In the genomic region with DNA sequence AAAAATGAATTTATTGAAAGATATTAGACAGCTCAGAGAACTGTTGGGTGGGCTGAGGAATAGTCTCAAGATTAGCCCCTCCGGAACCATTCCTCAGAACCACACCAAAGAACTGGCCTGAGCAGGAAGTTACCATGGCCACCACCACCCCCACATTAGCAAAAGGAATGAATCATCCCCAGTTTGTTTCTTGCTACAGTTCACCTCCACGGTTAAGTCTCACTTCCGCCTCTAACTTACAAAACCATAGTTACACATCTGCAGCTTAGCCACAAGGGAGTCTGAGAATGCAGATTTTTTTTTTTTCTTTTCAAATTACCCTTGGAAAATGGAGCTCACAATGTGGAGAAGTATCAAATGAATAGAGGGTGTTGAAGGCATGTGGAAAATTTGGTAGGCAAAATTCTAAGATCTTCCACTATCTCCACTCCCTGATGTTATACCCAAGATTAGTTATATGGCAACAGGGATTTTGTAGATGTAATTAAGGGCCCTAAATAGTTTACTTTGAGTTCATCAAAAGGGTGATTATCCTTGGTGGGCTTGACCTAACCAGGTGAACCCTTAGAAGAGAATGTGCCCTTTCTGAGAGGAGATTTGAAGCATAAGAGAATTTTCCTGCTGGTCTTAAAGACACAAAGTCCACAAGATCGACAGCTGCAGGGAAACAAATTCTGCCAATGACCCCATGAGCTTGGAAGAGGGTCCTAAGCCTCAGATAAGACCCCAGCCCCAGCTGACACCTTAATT, we compare ENCODE assay signal across 1 cellular context.
TF ChIP-seq lines count a peak whose summit lies in the region.

No MANE protein-coding gene starts in this region.

TF ChIP-seq in K562, 482 proteins besides CTCF, POLR2A, EP300 and RAD21 (continued from another document and continues in another):
- TF ChIP-seq, protein P1, sequence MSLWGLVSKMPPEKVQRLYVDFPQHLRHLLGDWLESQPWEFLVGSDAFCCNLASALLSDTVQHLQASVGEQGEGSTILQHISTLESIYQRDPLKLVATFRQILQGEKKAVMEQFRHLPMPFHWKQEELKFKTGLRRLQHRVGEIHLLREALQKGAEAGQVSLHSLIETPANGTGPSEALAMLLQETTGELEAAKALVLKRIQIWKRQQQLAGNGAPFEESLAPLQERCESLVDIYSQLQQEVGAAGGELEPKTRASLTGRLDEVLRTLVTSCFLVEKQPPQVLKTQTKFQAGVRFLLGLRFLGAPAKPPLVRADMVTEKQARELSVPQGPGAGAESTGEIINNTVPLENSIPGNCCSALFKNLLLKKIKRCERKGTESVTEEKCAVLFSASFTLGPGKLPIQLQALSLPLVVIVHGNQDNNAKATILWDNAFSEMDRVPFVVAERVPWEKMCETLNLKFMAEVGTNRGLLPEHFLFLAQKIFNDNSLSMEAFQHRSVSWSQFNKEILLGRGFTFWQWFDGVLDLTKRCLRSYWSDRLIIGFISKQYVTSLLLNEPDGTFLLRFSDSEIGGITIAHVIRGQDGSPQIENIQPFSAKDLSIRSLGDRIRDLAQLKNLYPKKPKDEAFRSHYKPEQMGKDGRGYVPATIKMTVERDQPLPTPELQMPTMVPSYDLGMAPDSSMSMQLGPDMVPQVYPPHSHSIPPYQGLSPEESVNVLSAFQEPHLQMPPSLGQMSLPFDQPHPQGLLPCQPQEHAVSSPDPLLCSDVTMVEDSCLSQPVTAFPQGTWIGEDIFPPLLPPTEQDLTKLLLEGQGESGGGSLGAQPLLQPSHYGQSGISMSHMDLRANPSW (CRISPR knock-in tag; IDR thresholded peaks at IDR 0.05): no peak
- TF ChIP-seq MAFG (tag; conservative IDR thresholded peaks at IDR 0.05) (no peak), ZBTB8A (IDR thresholded peaks at IDR 0.05; ENCODE audit: partially characterized antibody) (no peak), PRMT5 (CRISPR knock-in tag; IDR thresholded peaks at IDR 0.05) (no peak), DIDO1 (tag; IDR thresholded peaks at IDR 0.05; ENCODE audit: low read depth) (no peak), MECOM (CRISPR knock-in tag; IDR thresholded peaks at IDR 0.05) (no peak), GTF2A2 (tag; IDR thresholded peaks at IDR 0.05) (no peak), XRCC5 (IDR thresholded peaks at IDR 0.05; ENCODE audit: low read depth, low read length) (no peak), SMARCE1 (IDR thresholded peaks at IDR 0.05) (peak; percentile 40; the same call in 1 of the 2 replicates), MAZ (CRISPR knock-in tag; conservative IDR thresholded peaks at IDR 0.05 in 1 of 2, IDR thresholded peaks at IDR 0.05 in 1 of 2) (no peak), JUND (IDR thresholded peaks at IDR 0.05; ENCODE audit: borderline replicate concordance, low read depth, low read length) (peak; percentile 84), JUND (tag; IDR thresholded peaks at IDR 0.05; ENCODE audit: borderline replicate concordance, low read depth, low read length) (peak; percentile 61; the same call in 1 of the 3 replicates), RCOR1 (IDR thresholded peaks at IDR 0.05; ENCODE audit: borderline replicate concordance in 1 of 2, low read depth in 2 of 2, low read length in 2 of 2) (0 out of 4 replicates have a peak, but pooled peaks of 1 of the 2 experiments have one; percentile 34), TRIM24 (IDR thresholded peaks at IDR 0.05) (peak in 1 of 2 experiments; percentile 48; a peak in 1 of 4 replicates), HNRNPLL (IDR thresholded peaks at IDR 0.05; ENCODE audit: low read depth, low read length, poor library complexity, severe bottlenecking) (no peak), ZNF77 (CRISPR knock-in tag; IDR thresholded peaks at IDR 0.05) (no peak), FOXK1 (CRISPR knock-in tag; IDR thresholded peaks at IDR 0.05; ENCODE audit: borderline replicate concordance) (no peak), NFATC3 (IDR thresholded peaks at IDR 0.05) (no peak), ZNF436 (CRISPR knock-in tag; IDR thresholded peaks at IDR 0.05) (no peak), CCAR2 (IDR thresholded peaks at IDR 0.05; ENCODE audit: low read depth, low read length) (no peak), ZZZ3 (IDR thresholded peaks at IDR 0.05) (no peak), ZNF584 (CRISPR knock-in tag; IDR thresholded peaks at IDR 0.05; ENCODE audit: low read depth) (0 out of 2 replicates have a peak, but pooled peaks have one; percentile 54), BCOR (IDR thresholded peaks at IDR 0.05) (no peak), ZNF76 (CRISPR knock-in tag; IDR thresholded peaks at IDR 0.05; ENCODE audit: borderline replicate concordance) (no peak), FOSL1 (tag; conservative IDR thresholded peaks at IDR 0.05) (peak; percentile 85), TBL1XR1 (IDR thresholded peaks at IDR 0.05; ENCODE audit: low read length in 2 of 2) (no peak), HMG20B (CRISPR knock-in tag; IDR thresholded peaks at IDR 0.05) (no peak), MAFF (IDR thresholded peaks at IDR 0.05; ENCODE audit: low read length) (no peak), NEUROD1 (IDR thresholded peaks at IDR 0.05; ENCODE audit: borderline replicate concordance, low read depth, low read length, partially characterized antibody) (peak; percentile 30), ATF7 (IDR thresholded peaks at IDR 0.05) (no peak), HOXB6 (CRISPR knock-in tag; IDR thresholded peaks at IDR 0.05; ENCODE audit: borderline replicate concordance) (no peak), SMAD4 (CRISPR knock-in tag; conservative IDR thresholded peaks at IDR 0.05) (no peak), SPI1 (IDR thresholded peaks at IDR 0.05; ENCODE audit: borderline replicate concordance, low read depth, low read length) (peak; percentile 53; the same call in 1 of the 2 replicates)
- TF ChIP-seq, protein P2, sequence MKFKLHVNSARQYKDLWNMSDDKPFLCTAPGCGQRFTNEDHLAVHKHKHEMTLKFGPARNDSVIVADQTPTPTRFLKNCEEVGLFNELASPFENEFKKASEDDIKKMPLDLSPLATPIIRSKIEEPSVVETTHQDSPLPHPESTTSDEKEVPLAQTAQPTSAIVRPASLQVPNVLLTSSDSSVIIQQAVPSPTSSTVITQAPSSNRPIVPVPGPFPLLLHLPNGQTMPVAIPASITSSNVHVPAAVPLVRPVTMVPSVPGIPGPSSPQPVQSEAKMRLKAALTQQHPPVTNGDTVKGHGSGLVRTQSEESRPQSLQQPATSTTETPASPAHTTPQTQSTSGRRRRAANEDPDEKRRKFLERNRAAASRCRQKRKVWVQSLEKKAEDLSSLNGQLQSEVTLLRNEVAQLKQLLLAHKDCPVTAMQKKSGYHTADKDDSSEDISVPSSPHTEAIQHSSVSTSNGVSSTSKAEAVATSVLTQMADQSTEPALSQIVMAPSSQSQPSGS (CRISPR knock-in tag; IDR thresholded peaks at IDR 0.05): no peak
- TF ChIP-seq, protein P3, sequence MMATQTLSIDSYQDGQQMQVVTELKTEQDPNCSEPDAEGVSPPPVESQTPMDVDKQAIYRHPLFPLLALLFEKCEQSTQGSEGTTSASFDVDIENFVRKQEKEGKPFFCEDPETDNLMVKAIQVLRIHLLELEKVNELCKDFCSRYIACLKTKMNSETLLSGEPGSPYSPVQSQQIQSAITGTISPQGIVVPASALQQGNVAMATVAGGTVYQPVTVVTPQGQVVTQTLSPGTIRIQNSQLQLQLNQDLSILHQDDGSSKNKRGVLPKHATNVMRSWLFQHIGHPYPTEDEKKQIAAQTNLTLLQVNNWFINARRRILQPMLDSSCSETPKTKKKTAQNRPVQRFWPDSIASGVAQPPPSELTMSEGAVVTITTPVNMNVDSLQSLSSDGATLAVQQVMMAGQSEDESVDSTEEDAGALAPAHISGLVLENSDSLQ (IDR thresholded peaks at IDR 0.05): no peak
- TF ChIP-seq, protein P4, sequence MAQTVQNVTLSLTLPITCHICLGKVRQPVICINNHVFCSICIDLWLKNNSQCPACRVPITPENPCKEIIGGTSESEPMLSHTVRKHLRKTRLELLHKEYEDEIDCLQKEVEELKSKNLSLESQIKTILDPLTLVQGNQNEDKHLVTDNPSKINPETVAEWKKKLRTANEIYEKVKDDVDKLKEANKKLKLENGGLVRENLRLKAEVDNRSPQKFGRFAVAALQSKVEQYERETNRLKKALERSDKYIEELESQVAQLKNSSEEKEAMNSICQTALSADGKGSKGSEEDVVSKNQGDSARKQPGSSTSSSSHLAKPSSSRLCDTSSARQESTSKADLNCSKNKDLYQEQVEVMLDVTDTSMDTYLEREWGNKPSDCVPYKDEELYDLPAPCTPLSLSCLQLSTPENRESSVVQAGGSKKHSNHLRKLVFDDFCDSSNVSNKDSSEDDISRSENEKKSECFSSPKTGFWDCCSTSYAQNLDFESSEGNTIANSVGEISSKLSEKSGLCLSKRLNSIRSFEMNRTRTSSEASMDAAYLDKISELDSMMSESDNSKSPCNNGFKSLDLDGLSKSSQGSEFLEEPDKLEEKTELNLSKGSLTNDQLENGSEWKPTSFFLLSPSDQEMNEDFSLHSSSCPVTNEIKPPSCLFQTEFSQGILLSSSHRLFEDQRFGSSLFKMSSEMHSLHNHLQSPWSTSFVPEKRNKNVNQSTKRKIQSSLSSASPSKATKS (CRISPR knock-in tag; IDR thresholded peaks at IDR 0.05): no peak
- TF ChIP-seq, protein P5, sequence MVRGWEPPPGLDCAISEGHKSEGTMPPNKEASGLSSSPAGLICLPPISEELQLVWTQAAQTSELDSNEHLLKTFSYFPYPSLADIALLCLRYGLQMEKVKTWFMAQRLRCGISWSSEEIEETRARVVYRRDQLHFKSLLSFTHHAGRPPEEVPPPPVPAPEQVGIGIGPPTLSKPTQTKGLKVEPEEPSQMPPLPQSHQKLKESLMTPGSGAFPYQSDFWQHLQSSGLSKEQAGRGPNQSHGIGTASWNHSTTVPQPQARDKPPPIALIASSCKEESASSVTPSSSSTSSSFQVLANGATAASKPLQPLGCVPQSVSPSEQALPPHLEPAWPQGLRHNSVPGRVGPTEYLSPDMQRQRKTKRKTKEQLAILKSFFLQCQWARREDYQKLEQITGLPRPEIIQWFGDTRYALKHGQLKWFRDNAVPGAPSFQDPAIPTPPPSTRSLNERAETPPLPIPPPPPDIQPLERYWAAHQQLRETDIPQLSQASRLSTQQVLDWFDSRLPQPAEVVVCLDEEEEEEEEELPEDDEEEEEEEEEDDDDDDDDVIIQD (CRISPR knock-in tag; IDR thresholded peaks at IDR 0.05): no peak
- TF ChIP-seq, protein P6, sequence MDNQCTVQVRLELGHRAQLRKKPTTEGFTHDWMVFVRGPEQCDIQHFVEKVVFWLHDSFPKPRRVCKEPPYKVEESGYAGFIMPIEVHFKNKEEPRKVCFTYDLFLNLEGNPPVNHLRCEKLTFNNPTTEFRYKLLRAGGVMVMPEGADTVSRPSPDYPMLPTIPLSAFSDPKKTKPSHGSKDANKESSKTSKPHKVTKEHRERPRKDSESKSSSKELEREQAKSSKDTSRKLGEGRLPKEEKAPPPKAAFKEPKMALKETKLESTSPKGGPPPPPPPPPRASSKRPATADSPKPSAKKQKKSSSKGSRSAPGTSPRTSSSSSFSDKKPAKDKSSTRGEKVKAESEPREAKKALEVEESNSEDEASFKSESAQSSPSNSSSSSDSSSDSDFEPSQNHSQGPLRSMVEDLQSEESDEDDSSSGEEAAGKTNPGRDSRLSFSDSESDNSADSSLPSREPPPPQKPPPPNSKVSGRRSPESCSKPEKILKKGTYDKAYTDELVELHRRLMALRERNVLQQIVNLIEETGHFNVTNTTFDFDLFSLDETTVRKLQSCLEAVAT (IDR thresholded peaks at IDR 0.05): no peak
- TF ChIP-seq, protein P7, sequence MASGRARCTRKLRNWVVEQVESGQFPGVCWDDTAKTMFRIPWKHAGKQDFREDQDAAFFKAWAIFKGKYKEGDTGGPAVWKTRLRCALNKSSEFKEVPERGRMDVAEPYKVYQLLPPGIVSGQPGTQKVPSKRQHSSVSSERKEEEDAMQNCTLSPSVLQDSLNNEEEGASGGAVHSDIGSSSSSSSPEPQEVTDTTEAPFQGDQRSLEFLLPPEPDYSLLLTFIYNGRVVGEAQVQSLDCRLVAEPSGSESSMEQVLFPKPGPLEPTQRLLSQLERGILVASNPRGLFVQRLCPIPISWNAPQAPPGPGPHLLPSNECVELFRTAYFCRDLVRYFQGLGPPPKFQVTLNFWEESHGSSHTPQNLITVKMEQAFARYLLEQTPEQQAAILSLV (tag; IDR thresholded peaks at IDR 0.05): no peak
- TF ChIP-seq, protein P8, sequence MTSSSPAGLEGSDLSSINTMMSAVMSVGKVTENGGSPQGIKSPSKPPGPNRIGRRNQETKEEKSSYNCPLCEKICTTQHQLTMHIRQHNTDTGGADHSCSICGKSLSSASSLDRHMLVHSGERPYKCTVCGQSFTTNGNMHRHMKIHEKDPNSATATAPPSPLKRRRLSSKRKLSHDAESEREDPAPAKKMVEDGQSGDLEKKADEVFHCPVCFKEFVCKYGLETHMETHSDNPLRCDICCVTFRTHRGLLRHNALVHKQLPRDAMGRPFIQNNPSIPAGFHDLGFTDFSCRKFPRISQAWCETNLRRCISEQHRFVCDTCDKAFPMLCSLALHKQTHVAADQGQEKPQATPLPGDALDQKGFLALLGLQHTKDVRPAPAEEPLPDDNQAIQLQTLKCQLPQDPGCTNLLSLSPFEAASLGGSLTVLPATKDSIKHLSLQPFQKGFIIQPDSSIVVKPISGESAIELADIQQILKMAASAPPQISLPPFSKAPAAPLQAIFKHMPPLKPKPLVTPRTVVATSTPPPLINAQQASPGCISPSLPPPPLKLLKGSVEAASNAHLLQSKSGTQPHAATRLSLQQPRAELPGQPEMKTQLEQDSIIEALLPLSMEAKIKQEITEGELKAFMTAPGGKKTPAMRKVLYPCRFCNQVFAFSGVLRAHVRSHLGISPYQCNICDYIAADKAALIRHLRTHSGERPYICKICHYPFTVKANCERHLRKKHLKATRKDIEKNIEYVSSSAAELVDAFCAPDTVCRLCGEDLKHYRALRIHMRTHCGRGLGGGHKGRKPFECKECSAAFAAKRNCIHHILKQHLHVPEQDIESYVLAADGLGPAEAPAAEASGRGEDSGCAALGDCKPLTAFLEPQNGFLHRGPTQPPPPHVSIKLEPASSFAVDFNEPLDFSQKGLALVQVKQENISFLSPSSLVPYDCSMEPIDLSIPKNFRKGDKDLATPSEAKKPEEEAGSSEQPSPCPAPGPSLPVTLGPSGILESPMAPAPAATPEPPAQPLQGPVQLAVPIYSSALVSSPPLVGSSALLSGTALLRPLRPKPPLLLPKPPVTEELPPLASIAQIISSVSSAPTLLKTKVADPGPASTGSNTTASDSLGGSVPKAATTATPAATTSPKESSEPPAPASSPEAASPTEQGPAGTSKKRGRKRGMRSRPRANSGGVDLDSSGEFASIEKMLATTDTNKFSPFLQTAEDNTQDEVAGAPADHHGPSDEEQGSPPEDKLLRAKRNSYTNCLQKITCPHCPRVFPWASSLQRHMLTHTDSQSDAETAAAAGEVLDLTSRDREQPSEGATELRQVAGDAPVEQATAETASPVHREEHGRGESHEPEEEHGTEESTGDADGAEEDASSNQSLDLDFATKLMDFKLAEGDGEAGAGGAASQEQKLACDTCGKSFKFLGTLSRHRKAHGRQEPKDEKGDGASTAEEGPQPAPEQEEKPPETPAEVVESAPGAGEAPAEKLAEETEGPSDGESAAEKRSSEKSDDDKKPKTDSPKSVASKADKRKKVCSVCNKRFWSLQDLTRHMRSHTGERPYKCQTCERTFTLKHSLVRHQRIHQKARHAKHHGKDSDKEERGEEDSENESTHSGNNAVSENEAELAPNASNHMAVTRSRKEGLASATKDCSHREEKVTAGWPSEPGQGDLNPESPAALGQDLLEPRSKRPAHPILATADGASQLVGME (CRISPR knock-in tag; IDR thresholded peaks at IDR 0.05): no peak
- TF ChIP-seq, protein P9, sequence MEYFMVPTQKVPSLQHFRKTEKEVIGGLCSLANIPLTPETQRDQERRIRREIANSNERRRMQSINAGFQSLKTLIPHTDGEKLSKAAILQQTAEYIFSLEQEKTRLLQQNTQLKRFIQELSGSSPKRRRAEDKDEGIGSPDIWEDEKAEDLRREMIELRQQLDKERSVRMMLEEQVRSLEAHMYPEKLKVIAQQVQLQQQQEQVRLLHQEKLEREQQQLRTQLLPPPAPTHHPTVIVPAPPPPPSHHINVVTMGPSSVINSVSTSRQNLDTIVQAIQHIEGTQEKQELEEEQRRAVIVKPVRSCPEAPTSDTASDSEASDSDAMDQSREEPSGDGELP (CRISPR knock-in tag; IDR thresholded peaks at IDR 0.05; ENCODE audit: borderline replicate concordance): no peak
